8 cellular contexts compared by ENCODE assay signal in the genomic region with DNA sequence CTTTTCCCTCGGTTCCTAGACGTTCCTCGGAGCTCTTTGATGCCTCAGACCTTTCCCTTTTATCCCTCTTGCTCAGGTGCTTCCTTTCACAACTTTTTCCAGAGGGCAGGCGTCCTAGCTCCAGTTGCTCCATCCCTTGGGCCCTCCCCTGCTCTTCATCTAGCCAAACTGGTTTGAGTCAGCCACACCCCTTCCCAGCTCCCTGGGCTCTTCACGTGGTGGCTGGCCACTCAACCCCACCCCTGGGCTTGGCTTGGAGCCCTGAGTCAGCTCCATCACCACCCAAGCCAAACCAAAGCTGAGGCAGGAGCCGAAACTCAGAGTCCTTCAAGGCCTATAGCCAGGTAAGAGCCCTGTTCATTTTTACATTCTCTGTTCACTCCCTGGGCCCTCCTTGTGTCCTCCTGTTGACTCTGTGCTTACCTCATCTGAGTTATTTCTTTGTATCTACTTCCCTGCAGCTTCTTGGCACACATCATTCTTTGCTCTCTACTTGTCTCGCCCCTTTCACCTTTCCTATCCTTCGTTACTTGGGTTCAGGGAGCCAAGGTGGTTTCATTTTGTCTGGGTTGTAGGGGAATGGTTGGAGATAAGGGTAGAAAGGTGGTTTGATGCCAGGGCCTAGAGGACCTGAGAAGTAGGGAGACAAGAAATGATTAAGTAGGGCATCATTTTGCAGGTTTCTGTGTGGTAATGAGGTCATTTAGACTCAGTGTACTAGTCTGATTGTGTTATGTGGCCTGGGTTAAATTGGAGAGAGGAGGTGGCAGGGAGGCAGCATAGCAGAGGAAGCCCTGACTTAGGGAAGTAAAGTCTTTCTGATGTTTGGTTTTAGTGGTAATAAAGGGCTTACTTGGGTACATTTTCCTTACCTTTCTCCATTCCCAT. TPM values are rescaled to one million over a fixed set of nuclear protein-coding genes. Genes with fewer than 3 reads are reported as not detected.
A peak's percentile ranks its signal among the peaks of the same experiment; 100 is the strongest.
DNase-seq lines count a peak whose midpoint lies in the region; ATAC-seq and TF ChIP-seq lines count a peak whose summit lies in the region.

No MANE protein-coding gene starts in this region.

- H3K9me3 Mint-ChIP-seq in endodermal cell = no peaks in the 10 kb centered on the region

- ATAC-seq in mucosa of descending colon (peak; percentile 92), HG03097 (IDR thresholded peaks at IDR 0.05; ENCODE audit: low FRiP score, unreplicated experiment) (no peak), GM21529 (IDR thresholded peaks at IDR 0.05; ENCODE audit: unreplicated experiment) (no peak)

- H3K27ac ChIP-seq in PC-9 = peak overlapping the region; percentile 96
- no peak overlapping the region for H3K27ac ChIP-seq in endodermal cell (ENCODE audit: low read depth, low read length)

- intact Hi-C loops in PC-9 (cut with micrococcal nuclease; ENCODE audit: unreplicated experiment) (loop anchor here (1.0 to 5.0 kb wide), 8 partner anchors 22 to 182 kb away; partner anchors contain the start of genes BCL7C, CFAP119, FBRS and RNF40), mucosa of descending colon (cut with DNase I, micrococcal nuclease) (no loop called here)

- POLR2A ChIA-PET in PC-9 (lab: Charles Lee; ENCODE audit: unreplicated experiment) = interaction anchor here (0.5 to 0.9 kb wide), 12 partner anchors 7 to 399 kb away, joined by 3 to 23 read pairs (median 4); partner anchors contain the start of genes PHKG2 and ZNF629

- WGBS in endodermal cell (ENCODE audit: insufficient coverage in 1 of 2, insufficient read length in 1 of 2), 2 experiments = 83 to 86% methylated on average over 5 to 8 of the region's 8 CpGs

- H3K4me1 Mint-ChIP-seq in endodermal cell = peaks cover 9% of the 10 kb centered on the region

- DNase-seq in GM04504 (ENCODE audit: low read depth) = peak; percentile 67
- DNase-seq in PC-9 = peak; percentile 98
- peak; percentile 91 for DNase-seq in endodermal cell
- DNase-seq in mucosa of descending colon = peak; percentile 92 to 96 (median 93)
- DNase-seq in stimulated activated CD4-positive, alpha-beta T cell treated with anti-CD3 and anti-CD28 coated beads, Interleukin-4, amount 100 ng/mL, for 4 hours = no peak
- DNase-seq in pons (ENCODE audit: low spot score) = no peak

- 0 out of 2 replicates have a peak, but pooled peaks cover 25% of the 10 kb centered on the region for H4K20me1 ChIP-seq in PC-9 (ENCODE audit: insufficient read depth)

- H3K27me3 Mint-ChIP-seq in endodermal cell (ENCODE audit: insufficient read depth) = no peaks in the 10 kb centered on the region

- peak overlapping the region; percentile 68 for H3K4me3 ChIP-seq in PC-9
- no peak overlapping the region for H3K4me3 ChIP-seq in endodermal cell (ENCODE audit: low read length)
- no peak overlapping the region for H3K4me3 ChIP-seq in mucosa of descending colon

- H3K27ac Mint-ChIP-seq in endodermal cell = peak overlapping the region; percentile 73

- H3K36me3 Mint-ChIP-seq in endodermal cell (ENCODE audit: low read depth) = peaks cover 63% of the 10 kb centered on the region

- H3K9me3 ChIP-seq in PC-9 (ENCODE audit: insufficient read depth, low read depth) (no peaks in the 10 kb centered on the region), endodermal cell (ENCODE audit: control insufficient read depth, low read length) (no peaks in the 10 kb centered on the region), mucosa of descending colon (no peaks in the 10 kb centered on the region)

- peak overlapping the region; percentile 99 for H3K4me2 ChIP-seq in PC-9

- H2AFZ ChIP-seq in PC-9 = no peak overlapping the region

- peaks cover 41% of the 10 kb centered on the region for H3K36me3 ChIP-seq in PC-9 (ENCODE audit: low read depth)
- peaks cover 74% of the 10 kb centered on the region for H3K36me3 ChIP-seq in endodermal cell (ENCODE audit: control insufficient read depth, insufficient read depth, low read length)
- peaks cover 13% of the 10 kb centered on the region for H3K36me3 ChIP-seq in mucosa of descending colon (ENCODE audit: low read depth)

- H3K4me1 ChIP-seq in PC-9 (replicated peaks; ENCODE audit: insufficient read depth) (peaks cover 33% of the 10 kb centered on the region), endodermal cell (ENCODE audit: control insufficient read depth, insufficient read depth, low read length) (no peaks in the 10 kb centered on the region), mucosa of descending colon (ENCODE audit: low read depth) (peaks cover 24% of the 10 kb centered on the region)

- TF ChIP-seq CTCF in PC-9 (conservative IDR thresholded peaks at IDR 0.05) (0 out of 2 replicates have a peak, but pooled peaks have one; percentile 17), endodermal cell (conservative IDR thresholded peaks at IDR 0.05) (no peak), mucosa of descending colon (IDR thresholded peaks at IDR 0.05) (no peak)

- BruUV-seq in PC-9 (replicated peaks; lab: Mats Ljungman, UMichigan) = TSS peak; percentile 98

- CTCF ChIA-PET in PC-9 (lab: Charles Lee) = no interaction called here

- peaks cover 26% of the 10 kb centered on the region for H3K79me2 ChIP-seq in PC-9 (ENCODE audit: low read depth)

- H3K9me2 ChIP-seq in PC-9 (ENCODE audit: insufficient read depth) = no peaks in the 10 kb centered on the region

- H3K9ac ChIP-seq in endodermal cell (ENCODE audit: extremely low read depth, low read length, poor library complexity, severe bottlenecking) = no peak overlapping the region

- H3F3A ChIP-seq in PC-9 (ENCODE audit: insufficient read depth, low read depth) = peaks cover 87% of the 10 kb centered on the region

- H3K27me3 ChIP-seq in PC-9 (ENCODE audit: insufficient read depth, low read depth) (no peaks in the 10 kb centered on the region), endodermal cell (ENCODE audit: control insufficient read depth, insufficient read depth, low read length, poor library complexity, severe bottlenecking) (no peaks in the 10 kb centered on the region)

- no peak overlapping the region for H3K4me3 Mint-ChIP-seq in endodermal cell

RNA-seq across cellular contexts. Expression of gene PHKG2, which starts 7.6 kb away (rescaled TPM):
- total RNA-seq in PC-9 (2021) = 66.1 and 67.3 TPM in 2 replicates
- total RNA-seq in endodermal cell = 10 to 100 TPM; 49.8 to 54.8 TPM
- 33.9 TPM for polyA plus RNA-seq in endodermal cell (2013, experiment 1 of 2)
- 33.8 TPM for polyA plus RNA-seq in endodermal cell (2013, experiment 2 of 2)
- total RNA-seq in mucosa of descending colon = 10 to 100 TPM; 32.1 to 37.6 (median 33.0) TPM

RNA-seq across cellular contexts. Expression of gene CFAP119, which starts 21.3 kb away (rescaled TPM):
- total RNA-seq in PC-9 (2021) = 17.9 and 19.9 TPM in 2 replicates
- 10 to 100 TPM in 1 of 2 donors, 1 to 10 TPM in 1; 6.9 to 12.6 TPM for total RNA-seq in endodermal cell
- 8.2 TPM for polyA plus RNA-seq in endodermal cell (2013, experiment 1 of 2)
- 9.1 TPM for polyA plus RNA-seq in endodermal cell (2013, experiment 2 of 2)
- total RNA-seq in mucosa of descending colon = 1 to 10 TPM; 4.6 to 5.5 (median 5.1) TPM

RNA-seq across cellular contexts. Expression of gene RNF40, which starts 21.5 kb away (rescaled TPM):
- total RNA-seq in PC-9 (2021) (149 and 178 TPM in 2 replicates), endodermal cell (10 to 100 TPM; 88.4 to 95.8 TPM), mucosa of descending colon (100 to 1,000 TPM in 1 of 3 donors, 10 to 100 TPM in 2; 87.6 to 110 (median 96.3) TPM)
- polyA plus RNA-seq in endodermal cell (2013, experiment 1 of 2) = 89.1 TPM
- 85.4 TPM for polyA plus RNA-seq in endodermal cell (2013, experiment 2 of 2)

RNA-seq across cellular contexts. Expression of gene SRCAP, which starts 41.6 kb away (rescaled TPM):
- 92.0 and 116 TPM in 2 replicates for total RNA-seq in PC-9 (2021)
- total RNA-seq in endodermal cell = 10 to 100 TPM; 57.7 to 66.9 TPM
- 28.8 TPM for polyA plus RNA-seq in endodermal cell (2013, experiment 1 of 2)
- polyA plus RNA-seq in endodermal cell (2013, experiment 2 of 2) = 28.5 TPM
- total RNA-seq in mucosa of descending colon = 10 to 100 TPM; 64.8 to 88.9 (median 65.4) TPM

RNA-seq across cellular contexts. Expression of gene ZNF629, which starts 46.4 kb away (rescaled TPM):
- total RNA-seq in PC-9 (2021) (21.7 and 25.6 TPM in 2 replicates), endodermal cell (10 to 100 TPM; 31.8 to 33.3 TPM), mucosa of descending colon (10 to 100 TPM; 13.4 to 14.9 (median 14.6) TPM)
- 24.3 TPM for polyA plus RNA-seq in endodermal cell (2013, experiment 1 of 2)
- polyA plus RNA-seq in endodermal cell (2013, experiment 2 of 2) = 24.7 TPM

Comparison
In these comparisons a context has a peak if more than half of its experiments do, and no peak if none do; other contexts are left out.
1. DNase-seq: peak in GM04504 (single experiment), PC-9 (2 of 2), endodermal cell (single experiment) and mucosa of descending colon (3 of 3); none in stimulated activated CD4-positive, alpha-beta T cell treated with anti-CD3 and anti-CD28 coated beads, Interleukin-4, amount 100 ng/mL, for 4 hours (0 of 2) and pons (single experiment).